In genomic region chr10:94224656-94225055, GRCh38 we compare ENCODE assay signal across 1 cellular context.
TF ChIP-seq lines count a peak whose summit lies in the region.

No MANE protein-coding gene starts in this region.

TF ChIP-seq in A549, 52 proteins besides CTCF, POLR2A, EP300 and RAD21 (continued from another document):
- TF ChIP-seq FOSL2 (IDR thresholded peaks at IDR 0.05), result 0 out of 2 replicates have a peak, but pooled peaks have one; percentile 14
- TF ChIP-seq FOSL2 (CRISPR knock-in tag; IDR thresholded peaks at IDR 0.05), result 0 out of 2 replicates have a peak, but pooled peaks have one; percentile 19
- TF ChIP-seq HOXB13 (CRISPR knock-in tag; IDR thresholded peaks at IDR 0.05; ENCODE audit: low read depth), result no peak
- TF ChIP-seq NFE2L2 (conservative IDR thresholded peaks at IDR 0.05; ENCODE audit: low read length), result no peak
- TF ChIP-seq HEYL (CRISPR knock-in tag; IDR thresholded peaks at IDR 0.05), result no peak
- no peak for TF ChIP-seq JUN (IDR thresholded peaks at IDR 0.05)
- TF ChIP-seq JUNB (IDR thresholded peaks at IDR 0.05), result peak; percentile 38; the same call in 1 of the 2 replicates
- TF ChIP-seq FOXS1 (CRISPR knock-in tag; IDR thresholded peaks at IDR 0.05), result no peak
- no peak for TF ChIP-seq ESRRA (IDR thresholded peaks at IDR 0.05; ENCODE audit: borderline replicate concordance, low read length)
- TF ChIP-seq SREBF2 (IDR thresholded peaks at IDR 0.05), result no peak
- TF ChIP-seq EHMT2 (IDR thresholded peaks at IDR 0.05; ENCODE audit: low read depth), result no peak
- no peak for TF ChIP-seq CHD4 (IDR thresholded peaks at IDR 0.05; ENCODE audit: borderline replicate concordance)
- TF ChIP-seq PBX3 (IDR thresholded peaks at IDR 0.05), result no peak
- no peak for TF ChIP-seq ZSCAN20 (CRISPR knock-in tag; IDR thresholded peaks at IDR 0.05)
- TF ChIP-seq SMC3 (IDR thresholded peaks at IDR 0.05), result no peak; the same call in 2 of the 3 replicates
- TF ChIP-seq RNF2 (IDR thresholded peaks at IDR 0.05; ENCODE audit: borderline replicate concordance, low read depth), result no peak
- TF ChIP-seq BHLHE40 (IDR thresholded peaks at IDR 0.05; ENCODE audit: low read depth, low read length), result no peak
- TF ChIP-seq HOXB5 (CRISPR knock-in tag; IDR thresholded peaks at IDR 0.05), result no peak
- no peak for TF ChIP-seq PHF8 (IDR thresholded peaks at IDR 0.05; ENCODE audit: borderline replicate concordance, low read depth)
- TF ChIP-seq MAX (IDR thresholded peaks at IDR 0.05), result 0 out of 2 replicates have a peak, but pooled peaks have one; percentile 14
- TF ChIP-seq, protein P1, sequence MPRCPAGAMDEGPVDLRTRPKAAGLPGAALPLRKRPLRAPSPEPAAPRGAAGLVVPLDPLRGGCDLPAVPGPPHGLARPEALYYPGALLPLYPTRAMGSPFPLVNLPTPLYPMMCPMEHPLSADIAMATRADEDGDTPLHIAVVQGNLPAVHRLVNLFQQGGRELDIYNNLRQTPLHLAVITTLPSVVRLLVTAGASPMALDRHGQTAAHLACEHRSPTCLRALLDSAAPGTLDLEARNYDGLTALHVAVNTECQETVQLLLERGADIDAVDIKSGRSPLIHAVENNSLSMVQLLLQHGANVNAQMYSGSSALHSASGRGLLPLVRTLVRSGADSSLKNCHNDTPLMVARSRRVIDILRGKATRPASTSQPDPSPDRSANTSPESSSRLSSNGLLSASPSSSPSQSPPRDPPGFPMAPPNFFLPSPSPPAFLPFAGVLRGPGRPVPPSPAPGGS (IDR thresholded peaks at IDR 0.05), result no peak
- TF ChIP-seq, protein P2, sequence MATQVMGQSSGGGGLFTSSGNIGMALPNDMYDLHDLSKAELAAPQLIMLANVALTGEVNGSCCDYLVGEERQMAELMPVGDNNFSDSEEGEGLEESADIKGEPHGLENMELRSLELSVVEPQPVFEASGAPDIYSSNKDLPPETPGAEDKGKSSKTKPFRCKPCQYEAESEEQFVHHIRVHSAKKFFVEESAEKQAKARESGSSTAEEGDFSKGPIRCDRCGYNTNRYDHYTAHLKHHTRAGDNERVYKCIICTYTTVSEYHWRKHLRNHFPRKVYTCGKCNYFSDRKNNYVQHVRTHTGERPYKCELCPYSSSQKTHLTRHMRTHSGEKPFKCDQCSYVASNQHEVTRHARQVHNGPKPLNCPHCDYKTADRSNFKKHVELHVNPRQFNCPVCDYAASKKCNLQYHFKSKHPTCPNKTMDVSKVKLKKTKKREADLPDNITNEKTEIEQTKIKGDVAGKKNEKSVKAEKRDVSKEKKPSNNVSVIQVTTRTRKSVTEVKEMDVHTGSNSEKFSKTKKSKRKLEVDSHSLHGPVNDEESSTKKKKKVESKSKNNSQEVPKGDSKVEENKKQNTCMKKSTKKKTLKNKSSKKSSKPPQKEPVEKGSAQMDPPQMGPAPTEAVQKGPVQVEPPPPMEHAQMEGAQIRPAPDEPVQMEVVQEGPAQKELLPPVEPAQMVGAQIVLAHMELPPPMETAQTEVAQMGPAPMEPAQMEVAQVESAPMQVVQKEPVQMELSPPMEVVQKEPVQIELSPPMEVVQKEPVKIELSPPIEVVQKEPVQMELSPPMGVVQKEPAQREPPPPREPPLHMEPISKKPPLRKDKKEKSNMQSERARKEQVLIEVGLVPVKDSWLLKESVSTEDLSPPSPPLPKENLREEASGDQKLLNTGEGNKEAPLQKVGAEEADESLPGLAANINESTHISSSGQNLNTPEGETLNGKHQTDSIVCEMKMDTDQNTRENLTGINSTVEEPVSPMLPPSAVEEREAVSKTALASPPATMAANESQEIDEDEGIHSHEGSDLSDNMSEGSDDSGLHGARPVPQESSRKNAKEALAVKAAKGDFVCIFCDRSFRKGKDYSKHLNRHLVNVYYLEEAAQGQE (IDR thresholded peaks at IDR 0.05), result no peak
